In the genomic region with DNA sequence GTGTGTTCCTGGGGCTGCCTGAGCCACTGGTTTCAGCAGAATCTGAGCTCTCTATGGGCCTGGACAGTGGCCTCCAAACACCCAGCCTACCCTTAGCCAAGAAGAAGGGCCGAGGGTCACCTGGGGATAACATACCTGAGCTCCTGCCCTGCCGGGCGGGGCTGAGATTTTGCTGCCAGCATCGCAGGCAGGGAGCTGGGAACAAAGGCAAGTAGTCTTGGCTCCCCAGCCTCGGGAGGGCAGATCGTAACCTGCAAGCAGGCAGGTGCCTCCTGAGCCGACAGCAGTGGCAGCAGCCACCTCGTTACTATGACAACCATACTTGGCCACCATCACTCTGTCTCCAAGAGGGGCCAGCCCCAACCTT, we compare ENCODE assay signal across 9 cellular contexts. TPM values are rescaled to one million over a fixed set of nuclear protein-coding genes. Genes with fewer than 3 reads are reported as not detected.
DNase-seq lines count a peak whose midpoint lies in the region; ATAC-seq and TF ChIP-seq lines count a peak whose summit lies in the region.
"Had no signal": no experiment of that assay in that cellular context is flagged by ENCODE, and none has a peak within 500 bp of the region (broad histone marks: within the 10 kb centered on the region; RNA-seq: fewer than 3 reads in every experiment).

No MANE protein-coding gene starts in this region.

- no peak for ATAC-seq in HG03469 (IDR thresholded peaks at IDR 0.05; ENCODE audit: unreplicated experiment)

- peaks cover 31% of the 10 kb centered on the region for H3K4me1 Mint-ChIP-seq in activated CD4-positive, alpha-beta T cell treated with anti-CD3 and anti-CD28 coated beads, Interleukin-2, amount 10 ng/mL, durations not matched to agents 24 days and 14 days

- intact Hi-C loops in activated CD4-positive, alpha-beta T cell treated with anti-CD3 and anti-CD28 coated beads, Interleukin-2, amount 10 ng/mL, durations not matched to agents 24 days and 14 days (cut with micrococcal nuclease): loop anchor here (1.0 to 2.0 kb wide), 7 partner anchors 26 to 471 kb away; no protein-coding TSS in a partner anchor

- no peak for TF ChIP-seq CTCF in tibial nerve (IDR thresholded peaks at IDR 0.05)

- H3K4me3 ChIP-seq in SJSA1: no peak overlapping the region
- no peak overlapping the region for H3K4me3 ChIP-seq in tibial nerve

- no peak for DNase-seq in activated CD4-positive, alpha-beta T cell treated with anti-CD3 and anti-CD28 coated beads, Interleukin-2, amount 10 ng/mL, durations not matched to agents 24 days and 14 days
- DNase-seq in activated CD4-positive, alpha-beta T cell treated with anti-CD3 and anti-CD28 coated beads for 1 hour: no peak
- DNase-seq in SJSA1 (ENCODE audit: low read depth in 1 of 2, low spot score in 2 of 2) (no peak), kidney tubule cell (ENCODE audit: low spot score) (peak; percentile 29), tibial nerve (ENCODE audit: low spot score in 2 of 2) (no peak), NCI-H187 treated with DMSO at 0.1 percent for 48 hours (lab: John Stamatoyannopoulos, UW) (no peak), NCI-H82 treated with DMSO at 0.1 percent for 48 hours (lab: John Stamatoyannopoulos, UW; ENCODE audit: unreplicated experiment) (no peak)

- H3K27me3 ChIP-seq in SJSA1 (replicated peaks) (no peaks in the 10 kb centered on the region), tibial nerve (no peaks in the 10 kb centered on the region)

- no peak for TF ChIP-seq POLR2A in tibial nerve (IDR thresholded peaks at IDR 0.05)

- H3K9me3 Mint-ChIP-seq in activated CD4-positive, alpha-beta T cell treated with anti-CD3 and anti-CD28 coated beads, Interleukin-2, amount 10 ng/mL, durations not matched to agents 24 days and 14 days: no peaks in the 10 kb centered on the region
- H3K9me3 Mint-ChIP-seq: CD8-positive, alpha-beta T cell had no signal

- H3K27ac ChIP-seq in SJSA1 (peak overlapping the region; percentile 95), tibial nerve (peak overlapping the region in 3 of 4 donors; percentile 61 to 86 (median 82))

- peaks cover 2% of the 10 kb centered on the region for H3K36me3 Mint-ChIP-seq in activated CD4-positive, alpha-beta T cell treated with anti-CD3 and anti-CD28 coated beads, Interleukin-2, amount 10 ng/mL, durations not matched to agents 24 days and 14 days (ENCODE audit: low read depth)
- H3K36me3 Mint-ChIP-seq: CD8-positive, alpha-beta T cell had no signal

- H3K9me3 ChIP-seq in SJSA1 (replicated peaks) (0 out of 2 replicates have a peak, but pooled peaks cover 4% of the 10 kb centered on the region), tibial nerve (no peaks in the 10 kb centered on the region)

- WGBS in tibial nerve, 2 donors: 93 to 100% methylated on average over 4 of the region's 8 CpGs

- H3K27ac Mint-ChIP-seq in activated CD4-positive, alpha-beta T cell treated with anti-CD3 and anti-CD28 coated beads, Interleukin-2, amount 10 ng/mL, durations not matched to agents 24 days and 14 days: peak overlapping the region; percentile 100

- H3K27me3 Mint-ChIP-seq in activated CD4-positive, alpha-beta T cell treated with anti-CD3 and anti-CD28 coated beads, Interleukin-2, amount 10 ng/mL, durations not matched to agents 24 days and 14 days: no peaks in the 10 kb centered on the region

- H3K36me3 ChIP-seq in SJSA1 (no peaks in the 10 kb centered on the region), tibial nerve (no peaks in the 10 kb centered on the region)

- no peak for TF ChIP-seq EP300 in tibial nerve (IDR thresholded peaks at IDR 0.05)

- H3K4me1 ChIP-seq in SJSA1 (replicated peaks) (peaks cover 46% of the 10 kb centered on the region), tibial nerve (peaks cover 0 to 63% (median 38%) of the 10 kb centered on the region in 4 donors)

- peak overlapping the region; percentile 69 for H3K4me3 Mint-ChIP-seq in activated CD4-positive, alpha-beta T cell treated with anti-CD3 and anti-CD28 coated beads, Interleukin-2, amount 10 ng/mL, durations not matched to agents 24 days and 14 days

RNA-seq across cellular contexts. Expression of gene TOMM20, which starts 54.7 kb away (rescaled TPM):
- total RNA-seq in activated CD4-positive, alpha-beta T cell treated with anti-CD3 and anti-CD28 coated beads, Interleukin-2, amount 10 ng/mL, durations not matched to agents 24 days and 14 days: 119 and 140 TPM in 2 replicates
- 65.5 and 78.0 TPM in 2 replicates for total RNA-seq in SJSA1 (2014; rRNA removed; shearing (Covaris generic))
- 100 to 1,000 TPM in 1 of 4 donors, 10 to 100 TPM in 3; 57.6 to 105 (median 83.1) TPM for total RNA-seq in tibial nerve
